In the genomic region with DNA sequence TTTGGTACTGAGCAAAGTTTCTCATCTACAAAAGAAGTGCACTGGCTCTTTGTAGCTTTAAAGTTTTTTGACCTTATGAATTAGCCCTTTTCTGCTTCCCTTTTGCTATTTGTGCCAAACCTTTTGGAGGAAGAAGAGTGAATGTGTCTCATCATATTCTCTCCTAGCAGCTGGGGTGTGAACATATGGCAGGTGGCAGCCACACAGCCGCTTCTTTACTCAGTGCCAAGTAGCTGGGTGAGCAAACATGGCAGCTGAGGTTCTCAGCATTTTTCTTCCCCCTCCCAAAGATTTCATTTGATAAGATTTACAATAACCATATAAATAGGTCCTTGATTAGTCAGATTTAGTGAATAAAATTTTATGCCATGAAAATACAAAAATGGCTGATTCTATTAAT, we compare ENCODE assay signal across 13 cellular contexts.
"Had no signal": no experiment of that assay in that cellular context is flagged by ENCODE, and none has a peak within 500 bp of the region (broad histone marks: within the 10 kb centered on the region; RNA-seq: fewer than 3 reads in every experiment).

No MANE protein-coding gene starts in this region.

- H3K4me1 ChIP-seq: esophagus muscularis mucosa, lower lobe of right lung, right atrium auricular region, tibial artery, uterus had no signal

- DNase-seq: activated CD4-positive, alpha-beta T cell treated with anti-CD3 and anti-CD28 coated beads for 1 hour; activated CD4-positive, alpha-beta T cell treated with anti-CD3 and anti-CD28 coated beads, Interleukin-2, amount 50 U/mL, for 48 hours; activated naive CD4-positive, alpha-beta T cell treated with Interleukin-2 at 50 U/mL for 16 hours; brain microvascular endothelial cell; glutamatergic neuron; lower lobe of right lung; natural killer cell; nucleus accumbens; tibial artery; uterus had no signal

- H3K36me3 ChIP-seq: brain microvascular endothelial cell, tibial artery, uterus had no signal

- H3K4me3 ChIP-seq: esophagus muscularis mucosa, lower lobe of right lung, right atrium auricular region, smooth muscle cell, tibial artery, uterus had no signal

- H3K9me3 ChIP-seq: esophagus muscularis mucosa, lower lobe of right lung, right atrium auricular region, tibial artery, uterus had no signal

- H3K27me3 ChIP-seq: brain microvascular endothelial cell, esophagus muscularis mucosa, right atrium auricular region, tibial artery, uterus had no signal

- H3K27ac ChIP-seq: brain microvascular endothelial cell, esophagus muscularis mucosa, lower lobe of right lung, right atrium auricular region, tibial artery, uterus had no signal

- ATAC-seq: lower lobe of right lung, natural killer cell had no signal
